Comparison of ENCODE assay signal across 8 cellular contexts in genomic region chr11:45045692-45046471, GRCh38.
A peak's percentile ranks its signal among the peaks of the same experiment; 100 is the strongest.
DNase-seq lines count a peak whose midpoint lies in the region; ATAC-seq and TF ChIP-seq lines count a peak whose summit lies in the region.

No MANE protein-coding gene starts in this region.

- H3K27me3 ChIP-seq in brain microvascular endothelial cell (replicated peaks) (no peaks in the 10 kb centered on the region), layer of hippocampus (ENCODE audit: control insufficient read depth, insufficient read depth, low read length) (no peaks in the 10 kb centered on the region), upper lobe of right lung (no peaks in the 10 kb centered on the region)

- TF ChIP-seq CTCF in brain microvascular endothelial cell (IDR thresholded peaks at IDR 0.05; ENCODE audit: low read depth, low read length, missing control alignments) (no peak), upper lobe of right lung (IDR thresholded peaks at IDR 0.05) (no peak)

- H3K27ac ChIP-seq in brain microvascular endothelial cell = no peak overlapping the region
- peak overlapping the region; percentile 52 for H3K27ac ChIP-seq in layer of hippocampus (ENCODE audit: low read depth, low read length)
- peak overlapping the region; percentile 77 for H3K27ac ChIP-seq in upper lobe of right lung

- intact Hi-C loops in upper lobe of right lung (cut with DNase I) = no loop called here

- DNase-seq in stimulated activated CD4-positive, alpha-beta T cell treated with anti-CD3 and anti-CD28 coated beads, Interleukin-1b, Interleukin-23, amount 100 ng/mL, for 48 hours = peak; percentile 28
- DNase-seq in stimulated activated CD4-positive, alpha-beta T cell treated with anti-CD3 and anti-CD28 coated beads, Interleukin-12 subunit alpha, Interleukin-12 subunit beta, amount 100 ng/mL, for 4 hours = no peak
- DNase-seq in brain microvascular endothelial cell (peak; percentile 39), upper lobe of right lung (peak; percentile 76), DMS153 treated with DMSO at 0.1 percent for 48 hours (lab: John Stamatoyannopoulos, UW; ENCODE audit: unreplicated experiment) (no peak)

- peaks cover 35% of the 10 kb centered on the region for H3K4me1 ChIP-seq in upper lobe of right lung

- in situ Hi-C loops in brain microvascular endothelial cell (cut with HindIII; ENCODE audit: low pct_ligation_motif_present, low sequenced_read_pairs) = no loop called here

- H3K36me3 ChIP-seq in brain microvascular endothelial cell (replicated peaks) = no peaks in the 10 kb centered on the region
- H3K36me3 ChIP-seq in upper lobe of right lung = no peaks in the 10 kb centered on the region

- H3K4me3 ChIP-seq in brain microvascular endothelial cell (ENCODE audit: low read depth, low read length) = no peak overlapping the region
- H3K4me3 ChIP-seq in upper lobe of right lung = no peak overlapping the region

- peak; percentile 80 for ATAC-seq in upper lobe of right lung
- ATAC-seq in HG02678 (IDR thresholded peaks at IDR 0.05; ENCODE audit: unreplicated experiment) = no peak
- no peak for ATAC-seq in GM21367 (IDR thresholded peaks at IDR 0.05; ENCODE audit: unreplicated experiment)

- H3K9me3 ChIP-seq in upper lobe of right lung = no peaks in the 10 kb centered on the region

Comparison
In these comparisons a context has a peak if more than half of its experiments do, and no peak if none do; other contexts are left out.
1. DNase-seq: peak in stimulated activated CD4-positive, alpha-beta T cell treated with anti-CD3 and anti-CD28 coated beads, Interleukin-1b, Interleukin-23, amount 100 ng/mL, for 48 hours (single experiment), brain microvascular endothelial cell (single experiment) and upper lobe of right lung (single experiment); none in stimulated activated CD4-positive, alpha-beta T cell treated with anti-CD3 and anti-CD28 coated beads, Interleukin-12 subunit alpha, Interleukin-12 subunit beta, amount 100 ng/mL, for 4 hours (single experiment) and DMS153 treated with DMSO at 0.1 percent for 48 hours (single experiment).